In genomic region chr3:42256135-42256819, GRCh38 we compare ENCODE assay signal across 1 cellular context.
TF ChIP-seq lines count a peak whose summit lies in the region.

No MANE protein-coding gene starts in this region.

TF ChIP-seq in HCT116, 20 proteins besides CTCF, POLR2A, EP300 and RAD21 (continued from another document):
- TF ChIP-seq JUND (IDR thresholded peaks at IDR 0.05) (peak; percentile 99), EGR1 (IDR thresholded peaks at IDR 0.05; ENCODE audit: low read depth) (peak; percentile 78), SP1 (IDR thresholded peaks at IDR 0.05; ENCODE audit: low read depth) (peak; percentile 92), YY1 (IDR thresholded peaks at IDR 0.05; ENCODE audit: extremely low read depth, insufficient replicate concordance, low read depth, low read length) (no peak), CEBPB (IDR thresholded peaks at IDR 0.05; ENCODE audit: low read depth) (peak; percentile 97), EZH2 (IDR thresholded peaks at IDR 0.05) (no peak), EZH2phosphoT487 (IDR thresholded peaks at IDR 0.05; ENCODE audit: borderline replicate concordance) (no peak), SIN3A (IDR thresholded peaks at IDR 0.05; ENCODE audit: low read depth) (peak; percentile 88), TCF7L2 (IDR thresholded peaks at IDR 0.05; ENCODE audit: borderline replicate concordance, extremely low read depth, insufficient read depth, insufficient read length) (peak; percentile 79), ZNF274 (IDR thresholded peaks at IDR 0.05; ENCODE audit: low read depth, low read length) (no peak), ELF1 (IDR thresholded peaks at IDR 0.05; ENCODE audit: borderline replicate concordance, low read depth) (no peak; the same call in 1 of the 2 replicates)
- TF ChIP-seq, protein P1, sequence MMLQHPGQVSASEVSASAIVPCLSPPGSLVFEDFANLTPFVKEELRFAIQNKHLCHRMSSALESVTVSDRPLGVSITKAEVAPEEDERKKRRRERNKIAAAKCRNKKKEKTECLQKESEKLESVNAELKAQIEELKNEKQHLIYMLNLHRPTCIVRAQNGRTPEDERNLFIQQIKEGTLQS (IDR thresholded peaks at IDR 0.05), result peak; percentile 72; the same call in 1 of the 2 replicates
